ENCODE assay signal across 13 cellular contexts in genomic region chr3:108487439-108487838, GRCh38. TPM values are rescaled to one million over a fixed set of nuclear protein-coding genes. Genes with fewer than 3 reads are reported as not detected.
"Had no signal": no experiment of that assay in that cellular context is flagged by ENCODE, and none has a peak within 500 bp of the region (broad histone marks: within the 10 kb centered on the region; RNA-seq: fewer than 3 reads in every experiment).

No MANE protein-coding gene starts in this region.

- ATAC-seq: naive thymus-derived CD4-positive, alpha-beta T cell had no signal

- H3K4me3 ChIP-seq: cardiac muscle cell, hepatocyte, suprapubic skin, upper lobe of left lung had no signal

- H3K27me3 Mint-ChIP-seq: stimulated activated naive CD8-positive, alpha-beta T cell treated with anti-CD3 and anti-CD28 coated beads, Interleukin-15, Interleukin-2, amounts not matched to agents 100 ng/mL and 50 ng/mL, for 24 hours had no signal

- H3K27me3 ChIP-seq: cardiac muscle cell, hepatocyte, suprapubic skin, upper lobe of left lung had no signal

- H3K9me3 Mint-ChIP-seq: naive thymus-derived CD4-positive, alpha-beta T cell; stimulated activated naive CD8-positive, alpha-beta T cell treated with anti-CD3 and anti-CD28 coated beads, Interleukin-15, Interleukin-2, amounts not matched to agents 100 ng/mL and 50 ng/mL, for 24 hours had no signal

- H2AFZ ChIP-seq: hepatocyte had no signal

- H3K36me3 Mint-ChIP-seq: naive thymus-derived CD4-positive, alpha-beta T cell had no signal

- H3K79me2 ChIP-seq: hepatocyte had no signal

- H3K4me1 ChIP-seq: upper lobe of left lung had no signal

- DNase-seq: activated CD4-positive, alpha-beta T cell treated with anti-CD3 and anti-CD28 coated beads for 1 hour; activated CD4-positive, alpha-beta T cell treated with anti-CD3 and anti-CD28 coated beads, Interleukin-2, amount 50 U/mL, for 4 hours; activated naive CD4-positive, alpha-beta T cell; activated T-cell treated with anti-CD3 and anti-CD28 coated beads for 4 hours; aorta; naive thymus-derived CD4-positive, alpha-beta T cell; small intestine; T-helper 1 cell; upper lobe of left lung had no signal

- H3K27ac ChIP-seq: cardiac muscle cell, hepatocyte, suprapubic skin, upper lobe of left lung had no signal

- H3K4me3 Mint-ChIP-seq: naive thymus-derived CD4-positive, alpha-beta T cell; stimulated activated naive CD8-positive, alpha-beta T cell treated with anti-CD3 and anti-CD28 coated beads, Interleukin-15, Interleukin-2, amounts not matched to agents 100 ng/mL and 50 ng/mL, for 24 hours had no signal

- H3K27ac Mint-ChIP-seq: naive thymus-derived CD4-positive, alpha-beta T cell; stimulated activated naive CD8-positive, alpha-beta T cell treated with anti-CD3 and anti-CD28 coated beads, Interleukin-15, Interleukin-2, amounts not matched to agents 100 ng/mL and 50 ng/mL, for 24 hours had no signal

- H3K36me3 ChIP-seq: cardiac muscle cell, suprapubic skin, upper lobe of left lung had no signal

- H3K9me3 ChIP-seq: suprapubic skin, upper lobe of left lung had no signal

RNA-seq across cellular contexts. Expression of gene MYH15, which starts 23.0 kb away (rescaled TPM):
- polyA plus RNA-seq: naive thymus-derived CD4-positive, alpha-beta T cell had no signal
